Comparison of ENCODE assay signal across 1 cellular context in the genomic region with DNA sequence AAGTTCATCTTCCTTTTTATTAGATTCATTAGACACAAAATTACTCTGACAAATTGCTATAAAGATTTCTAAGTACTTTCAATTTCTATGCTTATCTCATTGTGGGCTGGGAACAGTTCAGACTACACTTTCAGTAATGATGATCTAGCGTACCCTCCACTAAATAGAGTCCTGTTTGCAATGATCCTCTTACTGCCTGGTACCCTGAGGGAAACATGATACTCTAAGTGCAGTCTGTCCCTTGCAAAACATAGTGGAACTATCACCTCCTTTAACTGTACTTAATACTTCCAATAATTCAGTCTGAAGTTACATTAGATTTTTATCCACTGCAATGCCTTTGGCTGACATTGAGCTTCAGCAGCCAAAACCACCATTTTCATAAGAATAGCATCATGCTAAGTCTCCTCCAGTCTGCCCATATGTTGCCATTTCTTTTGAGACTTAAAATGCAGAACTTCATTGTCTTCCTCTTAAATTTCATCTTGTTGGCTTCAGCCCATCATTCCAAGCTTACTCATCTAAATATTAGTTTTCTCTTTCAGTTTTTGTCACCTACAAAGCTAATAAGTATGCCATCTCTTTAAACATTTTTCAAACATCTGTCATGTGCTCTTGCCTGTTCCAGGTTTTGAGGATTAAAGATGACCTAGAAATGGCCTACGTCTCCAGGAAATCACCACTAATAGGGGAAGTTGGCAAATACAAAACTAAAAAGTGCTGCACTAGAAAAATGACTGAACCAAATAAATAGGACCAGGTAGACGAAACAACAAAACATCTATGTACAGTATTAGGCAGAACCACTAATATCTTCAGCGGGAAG.
TF ChIP-seq lines count a peak whose summit lies in the region.

No MANE protein-coding gene starts in this region.

TF ChIP-seq in HepG2, 621 proteins besides CTCF, POLR2A, EP300 and RAD21 (continued from another document):
- TF ChIP-seq, protein P1, sequence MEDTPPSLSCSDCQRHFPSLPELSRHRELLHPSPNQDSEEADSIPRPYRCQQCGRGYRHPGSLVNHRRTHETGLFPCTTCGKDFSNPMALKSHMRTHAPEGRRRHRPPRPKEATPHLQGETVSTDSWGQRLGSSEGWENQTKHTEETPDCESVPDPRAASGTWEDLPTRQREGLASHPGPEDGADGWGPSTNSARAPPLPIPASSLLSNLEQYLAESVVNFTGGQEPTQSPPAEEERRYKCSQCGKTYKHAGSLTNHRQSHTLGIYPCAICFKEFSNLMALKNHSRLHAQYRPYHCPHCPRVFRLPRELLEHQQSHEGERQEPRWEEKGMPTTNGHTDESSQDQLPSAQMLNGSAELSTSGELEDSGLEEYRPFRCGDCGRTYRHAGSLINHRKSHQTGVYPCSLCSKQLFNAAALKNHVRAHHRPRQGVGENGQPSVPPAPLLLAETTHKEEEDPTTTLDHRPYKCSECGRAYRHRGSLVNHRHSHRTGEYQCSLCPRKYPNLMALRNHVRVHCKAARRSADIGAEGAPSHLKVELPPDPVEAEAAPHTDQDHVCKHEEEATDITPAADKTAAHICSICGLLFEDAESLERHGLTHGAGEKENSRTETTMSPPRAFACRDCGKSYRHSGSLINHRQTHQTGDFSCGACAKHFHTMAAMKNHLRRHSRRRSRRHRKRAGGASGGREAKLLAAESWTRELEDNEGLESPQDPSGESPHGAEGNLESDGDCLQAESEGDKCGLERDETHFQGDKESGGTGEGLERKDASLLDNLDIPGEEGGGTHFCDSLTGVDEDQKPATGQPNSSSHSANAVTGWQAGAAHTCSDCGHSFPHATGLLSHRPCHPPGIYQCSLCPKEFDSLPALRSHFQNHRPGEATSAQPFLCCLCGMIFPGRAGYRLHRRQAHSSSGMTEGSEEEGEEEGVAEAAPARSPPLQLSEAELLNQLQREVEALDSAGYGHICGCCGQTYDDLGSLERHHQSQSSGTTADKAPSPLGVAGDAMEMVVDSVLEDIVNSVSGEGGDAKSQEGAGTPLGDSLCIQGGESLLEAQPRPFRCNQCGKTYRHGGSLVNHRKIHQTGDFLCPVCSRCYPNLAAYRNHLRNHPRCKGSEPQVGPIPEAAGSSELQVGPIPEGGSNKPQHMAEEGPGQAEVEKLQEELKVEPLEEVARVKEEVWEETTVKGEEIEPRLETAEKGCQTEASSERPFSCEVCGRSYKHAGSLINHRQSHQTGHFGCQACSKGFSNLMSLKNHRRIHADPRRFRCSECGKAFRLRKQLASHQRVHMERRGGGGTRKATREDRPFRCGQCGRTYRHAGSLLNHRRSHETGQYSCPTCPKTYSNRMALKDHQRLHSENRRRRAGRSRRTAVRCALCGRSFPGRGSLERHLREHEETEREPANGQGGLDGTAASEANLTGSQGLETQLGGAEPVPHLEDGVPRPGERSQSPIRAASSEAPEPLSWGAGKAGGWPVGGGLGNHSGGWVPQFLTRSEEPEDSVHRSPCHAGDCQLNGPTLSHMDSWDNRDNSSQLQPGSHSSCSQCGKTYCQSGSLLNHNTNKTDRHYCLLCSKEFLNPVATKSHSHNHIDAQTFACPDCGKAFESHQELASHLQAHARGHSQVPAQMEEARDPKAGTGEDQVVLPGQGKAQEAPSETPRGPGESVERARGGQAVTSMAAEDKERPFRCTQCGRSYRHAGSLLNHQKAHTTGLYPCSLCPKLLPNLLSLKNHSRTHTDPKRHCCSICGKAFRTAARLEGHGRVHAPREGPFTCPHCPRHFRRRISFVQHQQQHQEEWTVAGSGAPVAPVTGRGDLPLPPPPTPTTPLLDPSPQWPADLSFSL (CRISPR knock-in tag; IDR thresholded peaks at IDR 0.05) = no peak
- TF ChIP-seq GATAD1 (CRISPR knock-in tag; IDR thresholded peaks at IDR 0.05) = no peak
- TF ChIP-seq ZNF7 (CRISPR knock-in tag; IDR thresholded peaks at IDR 0.05) = no peak
- no peak for TF ChIP-seq MZF1 (CRISPR knock-in tag; IDR thresholded peaks at IDR 0.05; ENCODE audit: borderline replicate concordance)
- TF ChIP-seq, protein P2, sequence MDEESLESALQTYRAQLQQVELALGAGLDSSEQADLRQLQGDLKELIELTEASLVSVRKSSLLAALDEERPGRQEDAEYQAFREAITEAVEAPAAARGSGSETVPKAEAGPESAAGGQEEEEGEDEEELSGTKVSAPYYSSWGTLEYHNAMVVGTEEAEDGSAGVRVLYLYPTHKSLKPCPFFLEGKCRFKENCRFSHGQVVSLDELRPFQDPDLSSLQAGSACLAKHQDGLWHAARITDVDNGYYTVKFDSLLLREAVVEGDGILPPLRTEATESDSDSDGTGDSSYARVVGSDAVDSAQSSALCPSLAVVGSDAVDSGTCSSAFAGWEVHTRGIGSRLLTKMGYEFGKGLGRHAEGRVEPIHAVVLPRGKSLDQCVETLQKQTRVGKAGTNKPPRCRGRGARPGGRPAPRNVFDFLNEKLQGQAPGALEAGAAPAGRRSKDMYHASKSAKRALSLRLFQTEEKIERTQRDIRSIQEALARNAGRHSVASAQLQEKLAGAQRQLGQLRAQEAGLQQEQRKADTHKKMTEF (CRISPR knock-in tag; IDR thresholded peaks at IDR 0.05) = no peak
- no peak for TF ChIP-seq GLI4 (CRISPR knock-in tag; IDR thresholded peaks at IDR 0.05; ENCODE audit: borderline replicate concordance)
- no peak for TF ChIP-seq DMAP1 (CRISPR knock-in tag; IDR thresholded peaks at IDR 0.05)
